1 cellular context compared by ENCODE assay signal in the genomic region with DNA sequence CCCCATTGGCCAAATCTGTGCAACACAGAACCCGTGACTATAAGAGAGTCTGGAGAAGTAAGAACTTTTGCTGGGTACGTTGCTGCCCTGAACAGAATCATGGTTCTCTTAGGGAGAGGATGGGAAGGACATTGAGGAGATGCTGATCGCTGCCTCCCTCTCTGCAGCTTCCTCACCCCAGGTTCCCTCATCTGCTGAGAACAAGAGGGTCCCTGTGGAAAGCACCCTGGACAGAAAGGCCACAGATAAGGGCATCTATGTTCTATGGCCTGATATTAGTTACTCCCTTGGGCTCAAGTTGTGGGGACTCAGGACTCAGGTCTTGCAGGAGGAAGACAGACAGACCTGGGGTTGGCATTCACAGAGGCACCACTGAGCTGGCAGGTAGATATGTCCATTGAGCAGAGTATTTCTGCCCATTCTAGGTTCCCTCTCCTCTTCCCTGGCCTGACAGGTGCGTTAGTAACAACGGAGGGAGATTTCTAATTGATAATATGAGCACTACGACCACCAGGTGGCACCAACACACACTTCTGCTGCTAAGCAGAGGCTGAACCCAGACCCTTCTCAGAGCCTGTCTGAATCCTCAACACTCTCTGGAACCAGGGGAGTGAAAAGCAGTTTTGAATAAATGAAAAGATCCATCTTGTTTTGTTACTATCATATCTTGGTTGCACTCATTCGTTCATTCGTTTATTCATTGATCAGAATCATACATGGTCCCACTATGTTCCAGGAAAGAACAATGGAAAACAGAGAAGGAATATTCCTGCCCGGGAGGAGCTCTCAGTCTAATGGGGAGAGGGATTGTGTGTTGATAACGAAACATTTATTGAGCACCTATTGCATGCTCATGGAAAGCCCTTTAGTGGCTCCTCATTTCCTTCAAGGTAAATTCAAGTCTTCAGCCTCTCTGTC.
TF ChIP-seq lines count a peak whose summit lies in the region.

No MANE protein-coding gene starts in this region.

TF ChIP-seq in HepG2, 621 proteins besides CTCF, POLR2A, EP300 and RAD21 (continued from another document):
- TF ChIP-seq, protein P1, sequence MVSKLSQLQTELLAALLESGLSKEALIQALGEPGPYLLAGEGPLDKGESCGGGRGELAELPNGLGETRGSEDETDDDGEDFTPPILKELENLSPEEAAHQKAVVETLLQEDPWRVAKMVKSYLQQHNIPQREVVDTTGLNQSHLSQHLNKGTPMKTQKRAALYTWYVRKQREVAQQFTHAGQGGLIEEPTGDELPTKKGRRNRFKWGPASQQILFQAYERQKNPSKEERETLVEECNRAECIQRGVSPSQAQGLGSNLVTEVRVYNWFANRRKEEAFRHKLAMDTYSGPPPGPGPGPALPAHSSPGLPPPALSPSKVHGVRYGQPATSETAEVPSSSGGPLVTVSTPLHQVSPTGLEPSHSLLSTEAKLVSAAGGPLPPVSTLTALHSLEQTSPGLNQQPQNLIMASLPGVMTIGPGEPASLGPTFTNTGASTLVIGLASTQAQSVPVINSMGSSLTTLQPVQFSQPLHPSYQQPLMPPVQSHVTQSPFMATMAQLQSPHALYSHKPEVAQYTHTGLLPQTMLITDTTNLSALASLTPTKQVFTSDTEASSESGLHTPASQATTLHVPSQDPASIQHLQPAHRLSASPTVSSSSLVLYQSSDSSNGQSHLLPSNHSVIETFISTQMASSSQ (IDR thresholded peaks at IDR 0.05; ENCODE audit: low read depth): no peak
- TF ChIP-seq, protein P1 (CRISPR knock-in tag; IDR thresholded peaks at IDR 0.05; ENCODE audit: borderline replicate concordance): no peak
- peak; percentile 34 for TF ChIP-seq XRCC5 (optimal IDR thresholded peaks at IDR 0.05; ENCODE audit: low read length)
- no peak for TF ChIP-seq ZNF136 (CRISPR knock-in tag; IDR thresholded peaks at IDR 0.05; ENCODE audit: low read depth)
- TF ChIP-seq ELF1 (CRISPR knock-in tag; IDR thresholded peaks at IDR 0.05): no peak
- TF ChIP-seq NFKBIZ (CRISPR knock-in tag; IDR thresholded peaks at IDR 0.05): no peak
- no peak for TF ChIP-seq RBM39 (IDR thresholded peaks at IDR 0.05; ENCODE audit: low read depth, low read length, poor library complexity, severe bottlenecking)
- TF ChIP-seq MED1 (CRISPR knock-in tag; IDR thresholded peaks at IDR 0.05): no peak
- TF ChIP-seq, protein P2, sequence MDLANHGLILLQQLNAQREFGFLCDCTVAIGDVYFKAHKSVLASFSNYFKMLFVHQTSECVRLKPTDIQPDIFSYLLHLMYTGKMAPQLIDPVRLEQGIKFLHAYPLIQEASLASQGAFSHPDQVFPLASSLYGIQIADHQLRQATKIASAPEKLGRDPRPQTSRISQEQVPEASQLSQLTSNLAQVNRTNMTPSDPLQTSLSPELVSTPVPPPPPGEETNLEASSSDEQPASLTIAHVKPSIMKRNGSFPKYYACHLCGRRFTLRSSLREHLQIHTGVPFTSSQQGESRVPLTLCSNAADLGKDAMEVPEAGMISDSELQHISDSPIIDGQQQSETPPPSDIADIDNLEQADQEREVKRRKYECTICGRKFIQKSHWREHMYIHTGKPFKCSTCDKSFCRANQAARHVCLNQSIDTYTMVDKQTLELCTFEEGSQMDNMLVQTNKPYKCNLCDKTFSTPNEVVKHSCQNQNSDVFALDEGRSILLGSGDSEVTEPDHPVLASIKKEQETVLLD (CRISPR knock-in tag; IDR thresholded peaks at IDR 0.05; ENCODE audit: low read depth): no peak
- TF ChIP-seq, protein P3, sequence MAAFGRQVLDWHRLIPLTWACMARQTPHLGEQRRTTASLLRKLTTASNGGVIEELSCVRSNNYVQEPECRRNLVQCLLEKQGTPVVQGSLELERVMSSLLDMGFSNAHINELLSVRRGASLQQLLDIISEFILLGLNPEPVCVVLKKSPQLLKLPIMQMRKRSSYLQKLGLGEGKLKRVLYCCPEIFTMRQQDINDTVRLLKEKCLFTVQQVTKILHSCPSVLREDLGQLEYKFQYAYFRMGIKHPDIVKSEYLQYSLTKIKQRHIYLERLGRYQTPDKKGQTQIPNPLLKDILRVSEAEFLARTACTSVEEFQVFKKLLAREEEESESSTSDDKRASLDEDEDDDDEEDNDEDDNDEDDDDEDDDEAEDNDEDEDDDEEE (CRISPR knock-in tag; IDR thresholded peaks at IDR 0.05): no peak
- no peak for TF ChIP-seq TCF7L2 (IDR thresholded peaks at IDR 0.05; ENCODE audit: low read depth, low read length)
- peak; percentile 93 for TF ChIP-seq STAG1 (CRISPR knock-in tag; IDR thresholded peaks at IDR 0.05)
- no peak for TF ChIP-seq KDM5A (IDR thresholded peaks at IDR 0.05; ENCODE audit: borderline replicate concordance, low read length)
- TF ChIP-seq U2AF2 (IDR thresholded peaks at IDR 0.05; ENCODE audit: low read depth, low read length): no peak
- no peak for TF ChIP-seq CBX5 (CRISPR knock-in tag; IDR thresholded peaks at IDR 0.05; ENCODE audit: borderline replicate concordance)
- TF ChIP-seq ATM (IDR thresholded peaks at IDR 0.05; ENCODE audit: borderline replicate concordance): no peak
- no peak for TF ChIP-seq ZNF138 (CRISPR knock-in tag; IDR thresholded peaks at IDR 0.05; ENCODE audit: low read depth)
- TF ChIP-seq NPAS2 (CRISPR knock-in tag; IDR thresholded peaks at IDR 0.05; ENCODE audit: borderline replicate concordance): no peak
- peak; percentile 85 for TF ChIP-seq MIXL1 (CRISPR knock-in tag; IDR thresholded peaks at IDR 0.05)
- TF ChIP-seq GPN1 (CRISPR knock-in tag; IDR thresholded peaks at IDR 0.05; ENCODE audit: borderline replicate concordance): no peak
- TF ChIP-seq ZNF83 (CRISPR knock-in tag; IDR thresholded peaks at IDR 0.05; ENCODE audit: borderline replicate concordance): no peak
- TF ChIP-seq ZFYVE20 (CRISPR knock-in tag; IDR thresholded peaks at IDR 0.05; ENCODE audit: borderline replicate concordance, low read depth): no peak
- TF ChIP-seq PCBP2 (optimal IDR thresholded peaks at IDR 0.05; ENCODE audit: low read depth, low read length, poor library complexity, severe bottlenecking): no peak
- no peak for TF ChIP-seq ATF7-NPFF (CRISPR knock-in tag; IDR thresholded peaks at IDR 0.05; ENCODE audit: low read depth)
- TF ChIP-seq, protein P4, sequence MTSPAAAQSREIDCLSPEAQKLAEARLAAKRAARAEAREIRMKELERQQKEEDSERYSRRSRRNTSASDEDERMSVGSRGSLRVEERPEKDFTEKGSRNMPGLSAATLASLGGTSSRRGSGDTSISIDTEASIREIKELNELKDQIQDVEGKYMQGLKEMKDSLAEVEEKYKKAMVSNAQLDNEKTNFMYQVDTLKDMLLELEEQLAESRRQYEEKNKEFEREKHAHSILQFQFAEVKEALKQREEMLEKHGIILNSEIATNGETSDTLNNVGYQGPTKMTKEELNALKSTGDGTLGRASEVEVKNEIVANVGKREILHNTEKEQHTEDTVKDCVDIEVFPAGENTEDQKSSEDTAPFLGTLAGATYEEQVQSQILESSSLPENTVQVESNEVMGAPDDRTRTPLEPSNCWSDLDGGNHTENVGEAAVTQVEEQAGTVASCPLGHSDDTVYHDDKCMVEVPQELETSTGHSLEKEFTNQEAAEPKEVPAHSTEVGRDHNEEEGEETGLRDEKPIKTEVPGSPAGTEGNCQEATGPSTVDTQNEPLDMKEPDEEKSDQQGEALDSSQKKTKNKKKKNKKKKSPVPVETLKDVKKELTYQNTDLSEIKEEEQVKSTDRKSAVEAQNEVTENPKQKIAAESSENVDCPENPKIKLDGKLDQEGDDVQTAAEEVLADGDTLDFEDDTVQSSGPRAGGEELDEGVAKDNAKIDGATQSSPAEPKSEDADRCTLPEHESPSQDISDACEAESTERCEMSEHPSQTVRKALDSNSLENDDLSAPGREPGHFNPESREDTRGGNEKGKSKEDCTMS (CRISPR knock-in tag; conservative IDR thresholded peaks at IDR 0.05): no peak
- no peak for TF ChIP-seq MYNN (CRISPR knock-in tag; IDR thresholded peaks at IDR 0.05; ENCODE audit: low read depth)
- no peak for TF ChIP-seq SP140L (CRISPR knock-in tag; IDR thresholded peaks at IDR 0.05; ENCODE audit: borderline replicate concordance)
- no peak for TF ChIP-seq MED8 (CRISPR knock-in tag; IDR thresholded peaks at IDR 0.05; ENCODE audit: insufficient replicate concordance)
- no peak for TF ChIP-seq POLR2AphosphoS5 (IDR thresholded peaks at IDR 0.05; ENCODE audit: low read depth, low read length)
- TF ChIP-seq, protein P5, sequence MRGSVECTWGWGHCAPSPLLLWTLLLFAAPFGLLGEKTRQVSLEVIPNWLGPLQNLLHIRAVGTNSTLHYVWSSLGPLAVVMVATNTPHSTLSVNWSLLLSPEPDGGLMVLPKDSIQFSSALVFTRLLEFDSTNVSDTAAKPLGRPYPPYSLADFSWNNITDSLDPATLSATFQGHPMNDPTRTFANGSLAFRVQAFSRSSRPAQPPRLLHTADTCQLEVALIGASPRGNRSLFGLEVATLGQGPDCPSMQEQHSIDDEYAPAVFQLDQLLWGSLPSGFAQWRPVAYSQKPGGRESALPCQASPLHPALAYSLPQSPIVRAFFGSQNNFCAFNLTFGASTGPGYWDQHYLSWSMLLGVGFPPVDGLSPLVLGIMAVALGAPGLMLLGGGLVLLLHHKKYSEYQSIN (CRISPR knock-in tag; IDR thresholded peaks at IDR 0.05; ENCODE audit: borderline replicate concordance): no peak
- TF ChIP-seq TAF1 (CRISPR knock-in tag; IDR thresholded peaks at IDR 0.05): no peak
- TF ChIP-seq ZNF567 (CRISPR knock-in tag; IDR thresholded peaks at IDR 0.05; ENCODE audit: borderline replicate concordance): no peak
- TF ChIP-seq TOE1 (CRISPR knock-in tag; IDR thresholded peaks at IDR 0.05): no peak
- TF ChIP-seq, protein P6, sequence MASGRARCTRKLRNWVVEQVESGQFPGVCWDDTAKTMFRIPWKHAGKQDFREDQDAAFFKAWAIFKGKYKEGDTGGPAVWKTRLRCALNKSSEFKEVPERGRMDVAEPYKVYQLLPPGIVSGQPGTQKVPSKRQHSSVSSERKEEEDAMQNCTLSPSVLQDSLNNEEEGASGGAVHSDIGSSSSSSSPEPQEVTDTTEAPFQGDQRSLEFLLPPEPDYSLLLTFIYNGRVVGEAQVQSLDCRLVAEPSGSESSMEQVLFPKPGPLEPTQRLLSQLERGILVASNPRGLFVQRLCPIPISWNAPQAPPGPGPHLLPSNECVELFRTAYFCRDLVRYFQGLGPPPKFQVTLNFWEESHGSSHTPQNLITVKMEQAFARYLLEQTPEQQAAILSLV (CRISPR knock-in tag; IDR thresholded peaks at IDR 0.05; ENCODE audit: borderline replicate concordance): 0 out of 2 replicates have a peak, but pooled peaks have one; percentile 25
- no peak for TF ChIP-seq MBD4 (IDR thresholded peaks at IDR 0.05; ENCODE audit: borderline replicate concordance, low read length)
- 0 out of 2 replicates have a peak, but pooled peaks have one; percentile 16 for TF ChIP-seq ZKSCAN1 (IDR thresholded peaks at IDR 0.05; ENCODE audit: low read length)
- no peak for TF ChIP-seq TGIF2 (CRISPR knock-in tag; IDR thresholded peaks at IDR 0.05)
TF ChIP-seq in HepG2: peak in this region for 6.
